1 cellular context compared by ENCODE assay signal in the genomic region with DNA sequence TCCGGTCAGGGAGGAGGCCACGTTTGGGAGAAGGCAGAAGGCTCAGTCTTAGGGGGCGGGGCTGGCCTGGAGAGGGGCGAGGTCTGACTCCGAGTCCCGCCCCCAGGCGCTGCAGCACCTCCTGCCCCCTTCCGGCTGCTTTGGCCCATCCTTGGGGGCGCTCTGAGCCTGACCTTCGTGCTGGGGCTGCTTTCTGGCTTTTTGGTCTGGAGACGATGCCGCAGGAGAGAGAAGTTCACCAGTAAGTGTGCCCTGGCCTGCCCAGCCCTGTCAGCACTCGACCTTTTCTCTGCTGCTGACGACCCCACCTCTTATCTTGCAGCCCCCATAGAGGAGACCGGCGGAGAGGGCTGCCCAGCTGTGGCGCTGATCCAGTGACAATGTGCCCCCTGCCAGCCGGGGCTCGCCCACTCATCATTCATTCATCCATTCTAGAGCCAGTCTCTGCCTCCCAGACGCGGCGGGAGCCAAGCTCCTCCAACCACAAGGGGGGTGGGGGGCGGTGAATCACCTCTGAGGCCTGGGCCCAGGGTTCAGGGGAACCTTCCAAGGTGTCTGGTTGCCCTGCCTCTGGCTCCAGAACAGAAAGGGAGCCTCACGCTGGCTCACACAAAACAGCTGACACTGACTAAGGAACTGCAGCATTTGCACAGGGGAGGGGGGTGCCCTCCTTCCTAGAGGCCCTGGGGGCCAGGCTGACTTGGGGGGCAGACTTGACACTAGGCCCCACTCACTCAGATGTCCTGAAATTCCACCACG.
TF ChIP-seq lines count a peak whose summit lies in the region.

No MANE protein-coding gene starts in this region.

TF ChIP-seq in liver, 16 proteins besides CTCF, POLR2A, EP300 and RAD21 (continued from another document):
- TF ChIP-seq ATF3 (IDR thresholded peaks at IDR 0.05) (no peak), NR2F2 (IDR thresholded peaks at IDR 0.05) (no peak), HNF4A (conservative IDR thresholded peaks at IDR 0.05) (no peak), GABPA (IDR thresholded peaks at IDR 0.05 in 1 of 2, conservative IDR thresholded peaks at IDR 0.05 in 1 of 2) (no peak), EGR1 (IDR thresholded peaks at IDR 0.05; ENCODE audit: low read depth in 2 of 2) (no peak), SP1 (IDR thresholded peaks at IDR 0.05) (no peak), YY1 (IDR thresholded peaks at IDR 0.05) (no peak)
- TF ChIP-seq, protein P1, sequence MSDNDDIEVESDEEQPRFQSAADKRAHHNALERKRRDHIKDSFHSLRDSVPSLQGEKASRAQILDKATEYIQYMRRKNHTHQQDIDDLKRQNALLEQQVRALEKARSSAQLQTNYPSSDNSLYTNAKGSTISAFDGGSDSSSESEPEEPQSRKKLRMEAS (IDR thresholded peaks at IDR 0.05), result no peak
